ENCODE assay signal across 26 cellular contexts in the genomic region with DNA sequence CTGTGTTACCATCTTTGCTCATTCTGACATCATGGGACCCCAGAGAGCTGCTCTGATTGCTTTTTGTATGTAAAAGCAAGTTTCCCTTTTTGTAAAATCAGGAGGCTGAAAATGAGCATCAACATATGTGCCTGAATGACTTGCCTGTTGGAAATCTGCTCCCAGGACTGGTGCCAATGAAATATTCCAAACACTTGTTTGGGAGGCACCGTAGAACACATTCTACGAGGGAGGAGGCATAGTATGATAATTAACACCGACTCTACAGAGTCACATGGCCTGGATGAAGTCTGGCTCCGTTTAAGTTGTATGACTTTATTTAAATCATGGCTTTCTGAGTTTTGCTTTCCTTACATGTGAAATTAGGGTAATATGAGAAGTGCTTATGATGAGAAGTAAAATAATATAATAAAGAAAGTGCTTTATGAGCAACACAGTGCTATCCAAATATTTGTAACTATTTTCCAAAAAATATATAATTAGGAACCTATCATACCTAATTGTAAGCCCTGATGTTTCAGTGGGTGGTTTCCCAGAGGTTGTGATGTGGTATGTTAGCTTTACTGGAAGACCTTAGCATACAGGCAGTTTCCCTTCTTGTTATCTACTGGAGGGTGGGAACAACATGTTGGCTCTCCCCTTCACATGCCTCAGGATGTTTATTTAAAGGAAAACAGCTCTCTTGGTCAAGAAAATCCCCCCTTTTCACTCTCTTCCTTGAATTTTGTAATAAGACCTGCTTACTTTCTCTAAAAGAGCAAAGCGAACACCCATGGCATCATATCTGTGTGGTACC.
A peak's percentile ranks its signal among the peaks of the same experiment; 100 is the strongest.
DNase-seq lines count a peak whose midpoint lies in the region; ATAC-seq and TF ChIP-seq lines count a peak whose summit lies in the region.
"Had no signal": no experiment of that assay in that cellular context is flagged by ENCODE, and none has a peak within 500 bp of the region (broad histone marks: within the 10 kb centered on the region; RNA-seq: fewer than 3 reads in every experiment).

No MANE protein-coding gene starts in this region.

- no peak overlapping the region for H3K4me2 ChIP-seq in Karpas-422 (ENCODE audit: low read depth, low read length, poor library complexity, severe bottlenecking)
- H3K4me2 ChIP-seq: PC-9 had no signal

- no peak for TF ChIP-seq POLR2A in heart left ventricle (IDR thresholded peaks at IDR 0.05)

- no peak overlapping the region for H2AFZ ChIP-seq in Karpas-422 (ENCODE audit: low read length)
- H2AFZ ChIP-seq: PC-9 had no signal

- 43 to 50% (median 47%) methylated on average over 5 of the region's 5 CpGs for WGBS in heart left ventricle, 4 donors
- WGBS in right cardiac atrium: 42% methylated on average over 5 of the region's 5 CpGs

- no peak overlapping the region for H3K9ac ChIP-seq in Karpas-422 (ENCODE audit: low read length)

- no peaks in the 10 kb centered on the region for H3K79me2 ChIP-seq in Karpas-422 (ENCODE audit: low read length)

- H3K4me1 ChIP-seq in heart left ventricle (peaks cover 0 to 31% (median 15%) of the 10 kb centered on the region in 12 donors), left ventricle myocardium inferior (peaks cover 38% of the 10 kb centered on the region), right cardiac atrium (ENCODE audit: control insufficient read depth, insufficient read depth, low read length) (peaks cover 5% of the 10 kb centered on the region), Karpas-422 (ENCODE audit: low read length) (no peaks in the 10 kb centered on the region)

- H3K4me3 ChIP-seq in heart left ventricle: peak overlapping the region in 2 of 12 donors; percentile 2
- H3K4me3 ChIP-seq in left ventricle myocardium inferior: no peak overlapping the region
- H3K4me3 ChIP-seq in right cardiac atrium (ENCODE audit: low read length): no peak overlapping the region
- no peak overlapping the region for H3K4me3 ChIP-seq in Karpas-422 (ENCODE audit: low read length)
- H3K4me3 ChIP-seq: esophagus muscularis mucosa, HAP-1, PC-9 had no signal

- no peaks in the 10 kb centered on the region for H4K20me1 ChIP-seq in Karpas-422 (ENCODE audit: insufficient read depth, low read depth, low read length)

- H3K9me2 ChIP-seq in Karpas-422 (replicated peaks; ENCODE audit: insufficient read depth, low read length): no peaks in the 10 kb centered on the region

- no peaks in the 10 kb centered on the region for H3K27me3 ChIP-seq in heart left ventricle
- H3K27me3 ChIP-seq in left ventricle myocardium inferior (ENCODE audit: low read depth): no peaks in the 10 kb centered on the region
- no peaks in the 10 kb centered on the region for H3K27me3 ChIP-seq in right cardiac atrium (ENCODE audit: control insufficient read depth, insufficient read depth)
- H3K27me3 ChIP-seq in Karpas-422 (ENCODE audit: low read length): no peaks in the 10 kb centered on the region
- H3K27me3 ChIP-seq: esophagus muscularis mucosa had no signal

- intact Hi-C loops in heart left ventricle (cut with DNase I) (loop anchor here in 1 of 10 donors (5.0 kb wide), 1 partner anchor 41 kb away; no protein-coding TSS in a partner anchor), left ventricle myocardium inferior (cut with micrococcal nuclease) (no loop called here), right cardiac atrium (cut with DNase I) (no loop called here)

- no peak overlapping the region for H3K27ac ChIP-seq in heart left ventricle
- H3K27ac ChIP-seq in left ventricle myocardium inferior (replicated peaks): no peak overlapping the region
- no peak overlapping the region for H3K27ac ChIP-seq in right cardiac atrium (ENCODE audit: low read length)
- H3K27ac ChIP-seq in Karpas-422 (ENCODE audit: low read length): no peak overlapping the region
- H3K27ac ChIP-seq: esophagus muscularis mucosa, PC-9 had no signal

- DNase-seq in heart left ventricle: no peak
- DNase-seq in left ventricle myocardium inferior: no peak
- peak; percentile 53 to 73 for DNase-seq in cerebellar nuclear complex (lab: John Stamatoyannopoulos, UW)
- DNase-seq in right cardiac atrium: no peak
- no peak for DNase-seq in Karpas-422
- DNase-seq in EL: no peak
- no peak for DNase-seq in CD1c-positive myeloid dendritic cell (ENCODE audit: extremely low spot score)
- DNase-seq: activated CD4-positive, alpha-beta T cell treated with anti-CD3 and anti-CD28 coated beads, Interleukin-2, amount 10 ng/mL, durations not matched to agents 24 days and 14 days; activated CD8-positive, alpha-beta memory T cell treated with anti-CD3 and anti-CD28 coated beads for 24 hours; AML-193; CD8-positive, alpha-beta memory T cell; dermis blood vessel endothelial cell; DMS153; immature natural killer cell; left cardiac atrium; mammary epithelial cell; NCI-H1417 treated with DMSO at 0.1 percent for 48 hours; NCI-H226; NCI-H526 treated with DMSO at 0.1 percent for 48 hours; NK-92 treated with Interleukin-12 subunit alpha and Interleukin-12 subunit beta, amount 100 ng/mL, for 24 hours; PC-9; trophoblast cell had no signal

- H3K9me3 ChIP-seq in heart left ventricle: no peaks in the 10 kb centered on the region
- no peaks in the 10 kb centered on the region for H3K9me3 ChIP-seq in left ventricle myocardium inferior (replicated peaks)
- H3K9me3 ChIP-seq in right cardiac atrium (ENCODE audit: control insufficient read depth, low read length): no peaks in the 10 kb centered on the region
- peaks cover 23% of the 10 kb centered on the region for H3K9me3 ChIP-seq in Karpas-422 (ENCODE audit: low read length)
- H3K9me3 ChIP-seq: esophagus muscularis mucosa, HAP-1 had no signal

- no peak for TF ChIP-seq CTCF in heart left ventricle (IDR thresholded peaks at IDR 0.05)
- no peak for TF ChIP-seq CTCF in left ventricle myocardium inferior (IDR thresholded peaks at IDR 0.05; ENCODE audit: borderline replicate concordance)

- ATAC-seq in heart left ventricle (peak; percentile 29 to 73 (median 54)), right cardiac atrium (peak; percentile 70), GM21447 (IDR thresholded peaks at IDR 0.05; ENCODE audit: unreplicated experiment) (no peak)
- ATAC-seq: stimulated activated memory B cell treated with anti-CD40 and anti-IgM and Interleukin-4, amounts not matched to agents 10 μg/mL and 1 μg/mL and 100 μg/mL, for 72 hours had no signal

- H3K36me3 ChIP-seq in heart left ventricle: no peaks in the 10 kb centered on the region
- H3K36me3 ChIP-seq in left ventricle myocardium inferior: no peaks in the 10 kb centered on the region
- no peaks in the 10 kb centered on the region for H3K36me3 ChIP-seq in Karpas-422 (ENCODE audit: insufficient read depth, low read length)
- H3K36me3 ChIP-seq: esophagus muscularis mucosa, HAP-1 had no signal

Comparison
In these comparisons a context has a peak if more than half of its experiments do, and no peak if none do; other contexts are left out.
1. DNase-seq: peak in cerebellar nuclear complex (2 of 2); none in heart left ventricle (0 of 5), left ventricle myocardium inferior (single experiment), right cardiac atrium (0 of 3), Karpas-422 (single experiment), EL (single experiment) and CD1c-positive myeloid dendritic cell (single experiment).